18 cellular contexts compared by ENCODE assay signal in genomic region chr12:4032906-4033628, GRCh38.
DNase-seq lines count a peak whose midpoint lies in the region; ATAC-seq and TF ChIP-seq lines count a peak whose summit lies in the region.
"Had no signal": no experiment of that assay in that cellular context is flagged by ENCODE, and none has a peak within 500 bp of the region (broad histone marks: within the 10 kb centered on the region; RNA-seq: fewer than 3 reads in every experiment).

No MANE protein-coding gene starts in this region.

- no peak overlapping the region for H3K27ac Mint-ChIP-seq in CD4-positive, alpha-beta T cell
- peak overlapping the region; percentile 48 to 64 (median 55) for H3K27ac Mint-ChIP-seq in nephron
- H3K27ac Mint-ChIP-seq: activated CD4-positive, alpha-beta T cell treated with anti-CD3 and anti-CD28 coated beads for 36 hours; activated naive CD4-positive, alpha-beta T cell treated with anti-CD3 and anti-CD28 coated beads, Interleukin-2, amount 50 U/mL, for 72 hours had no signal

- intact Hi-C loops in CD4-positive, alpha-beta T cell (cut with DNase I, micrococcal nuclease), result loop anchor here in 1 of 2 experiments (5.0 kb wide), 2 partner anchors 36 to 244 kb away; no protein-coding TSS in a partner anchor

- H3K27ac ChIP-seq in CD4-positive, alpha-beta T cell (ENCODE audit: low read depth, low read length), result no peak overlapping the region
- H3K27ac ChIP-seq in RWPE1, result peak overlapping the region; percentile 90

- no peak for DNase-seq in CD4-positive, alpha-beta T cell
- DNase-seq in RWPE1 (ENCODE audit: low spot score) (peak; percentile 29), fibroblast of gingiva (ENCODE audit: low read depth) (peak; percentile 44), GM10248 (ENCODE audit: extremely low spot score) (no peak), NCI-H524 (lab: John Stamatoyannopoulos, UW) (no peak)
- DNase-seq: activated CD4-positive, alpha-beta T cell treated with anti-CD3 and anti-CD28 coated beads for 36 hours; caudate nucleus; head of caudate nucleus; kidney; MV-4-11; NCI-H2107; SHP77; stimulated activated CD4-positive, alpha-beta T cell treated with anti-CD3 and anti-CD28 coated beads, Interleukin-2, amount 100 ng/mL, for 48 hours; stimulated activated CD8-positive, alpha-beta memory T cell treated with anti-CD3 and anti-CD28 coated beads, Interleukin-4, amount 100 ng/mL, for 48 hours had no signal

- no peak for TF ChIP-seq CTCF in CD4-positive, alpha-beta T cell (IDR thresholded peaks at IDR 0.05)
- no peak for TF ChIP-seq CTCF in RWPE1 (conservative IDR thresholded peaks at IDR 0.05; ENCODE audit: low read depth)
- no peak for TF ChIP-seq CTCF in nephron (IDR thresholded peaks at IDR 0.05; ENCODE audit: unreplicated experiment in 3 of 3)
- TF ChIP-seq CTCF in GM10248 (IDR thresholded peaks at IDR 0.05; ENCODE audit: control extremely low read depth, extremely low read depth, low read depth, missing control alignments), result no peak

- CTCF ChIA-PET in CD4-positive, alpha-beta T cell (lab: Charles Lee), result interaction anchor here (1.3 kb wide), 1 partner anchor 244 kb away, joined by 4 read pairs; no protein-coding TSS in a partner anchor
- CTCF ChIA-PET in RWPE1 (lab: Yijun Ruan, JAX), result interaction anchor here (0.6 to 1.3 kb wide), 6 partner anchors 23 to 1908 kb away, joined by 3 to 6 read pairs (median 4); no protein-coding TSS in a partner anchor
- CTCF ChIA-PET in GM10248 (lab: Yijun Ruan, JAX), result interaction anchor here (1.6 to 1.9 kb wide), 2 partner anchors 147 to 244 kb away, joined by 6 read pairs; no protein-coding TSS in a partner anchor

- POLR2A ChIA-PET in CD4-positive, alpha-beta T cell (lab: Charles Lee), result interaction anchor here (0.5 kb wide), 1 partner anchor 105 kb away, joined by 3 read pairs; no protein-coding TSS in a partner anchor
- POLR2A ChIA-PET in RWPE1 (lab: Yijun Ruan, JAX; ENCODE audit: low non-redundant PET) (interaction anchor here (0.6 kb wide), 1 partner anchor 244 kb away, joined by 3 read pairs; no protein-coding TSS in a partner anchor), GM10248 (lab: Yijun Ruan, JAX) (no interaction called here)

- no peak for ATAC-seq in CD4-positive, alpha-beta T cell (ENCODE audit: poor library complexity)
- ATAC-seq in SK-N-SH treated with all-trans-retinoic acid at 6 μM for 48 hours, result no peak
- no peak for ATAC-seq in HG02852 (IDR thresholded peaks at IDR 0.05; ENCODE audit: unreplicated experiment)
- ATAC-seq: activated CD4-positive, alpha-beta T cell treated with anti-CD3 and anti-CD28 coated beads for 36 hours; activated naive CD4-positive, alpha-beta T cell treated with anti-CD3 and anti-CD28 coated beads, Interleukin-2, amount 50 U/mL, for 72 hours had no signal

- H3K9me3 ChIP-seq in CD4-positive, alpha-beta T cell (ENCODE audit: control insufficient read depth, low read length), result no peaks in the 10 kb centered on the region

- no peaks in the 10 kb centered on the region for H3K9me3 Mint-ChIP-seq in CD4-positive, alpha-beta T cell
- no peaks in the 10 kb centered on the region for H3K9me3 Mint-ChIP-seq in nephron
- H3K9me3 Mint-ChIP-seq: activated naive CD4-positive, alpha-beta T cell treated with anti-CD3 and anti-CD28 coated beads, Interleukin-2, amount 50 U/mL, for 72 hours had no signal

- H3K27me3 ChIP-seq in CD4-positive, alpha-beta T cell (ENCODE audit: control insufficient read depth, insufficient read depth, low read length), result no peaks in the 10 kb centered on the region

- H3K36me3 Mint-ChIP-seq in CD4-positive, alpha-beta T cell (ENCODE audit: low read depth), result no peaks in the 10 kb centered on the region
- H3K36me3 Mint-ChIP-seq in nephron (ENCODE audit: low read depth), result no peaks in the 10 kb centered on the region
- H3K36me3 Mint-ChIP-seq: activated naive CD4-positive, alpha-beta T cell treated with anti-CD3 and anti-CD28 coated beads, Interleukin-2, amount 50 U/mL, for 72 hours had no signal

- H3K27me3 Mint-ChIP-seq in CD4-positive, alpha-beta T cell, result no peaks in the 10 kb centered on the region
- peaks cover 15% of the 10 kb centered on the region for H3K27me3 Mint-ChIP-seq in nephron (ENCODE audit: low read depth)
- H3K27me3 Mint-ChIP-seq: activated CD4-positive, alpha-beta T cell treated with anti-CD3 and anti-CD28 coated beads for 36 hours had no signal

- peak overlapping the region; percentile 50 for H3K4me3 Mint-ChIP-seq in CD4-positive, alpha-beta T cell
- H3K4me3 Mint-ChIP-seq in nephron, result peak overlapping the region in 1 of 3 experiments; percentile 32

- H3K4me1 Mint-ChIP-seq in CD4-positive, alpha-beta T cell (ENCODE audit: low read depth), result peaks cover 32% of the 10 kb centered on the region
- peaks cover 66% of the 10 kb centered on the region for H3K4me1 Mint-ChIP-seq in nephron

TF ChIP-seq in SK-N-SH treated with all-trans-retinoic acid at 6 μM for 48 hours, 23 proteins besides CTCF, POLR2A, EP300 and RAD21 (continues in another document):
- TF ChIP-seq ZNF565 (CRISPR knock-in tag; conservative IDR thresholded peaks at IDR 0.05; ENCODE audit: low read depth) (no peak), TSHZ2 (CRISPR knock-in tag; IDR thresholded peaks at IDR 0.05) (no peak), BACH2 (CRISPR knock-in tag; IDR thresholded peaks at IDR 0.05; ENCODE audit: borderline replicate concordance) (no peak), ESRRG (CRISPR knock-in tag; IDR thresholded peaks at IDR 0.05) (no peak), TOX (CRISPR knock-in tag; IDR thresholded peaks at IDR 0.05; ENCODE audit: borderline replicate concordance) (no peak), RARB (CRISPR knock-in tag; IDR thresholded peaks at IDR 0.05) (no peak), CSDC2 (CRISPR knock-in tag; IDR thresholded peaks at IDR 0.05) (no peak), TCF4 (CRISPR knock-in tag; IDR thresholded peaks at IDR 0.05; ENCODE audit: borderline replicate concordance) (no peak), PATZ1 (CRISPR knock-in tag; IDR thresholded peaks at IDR 0.05; ENCODE audit: borderline replicate concordance) (no peak)
- TF ChIP-seq, protein P1, sequence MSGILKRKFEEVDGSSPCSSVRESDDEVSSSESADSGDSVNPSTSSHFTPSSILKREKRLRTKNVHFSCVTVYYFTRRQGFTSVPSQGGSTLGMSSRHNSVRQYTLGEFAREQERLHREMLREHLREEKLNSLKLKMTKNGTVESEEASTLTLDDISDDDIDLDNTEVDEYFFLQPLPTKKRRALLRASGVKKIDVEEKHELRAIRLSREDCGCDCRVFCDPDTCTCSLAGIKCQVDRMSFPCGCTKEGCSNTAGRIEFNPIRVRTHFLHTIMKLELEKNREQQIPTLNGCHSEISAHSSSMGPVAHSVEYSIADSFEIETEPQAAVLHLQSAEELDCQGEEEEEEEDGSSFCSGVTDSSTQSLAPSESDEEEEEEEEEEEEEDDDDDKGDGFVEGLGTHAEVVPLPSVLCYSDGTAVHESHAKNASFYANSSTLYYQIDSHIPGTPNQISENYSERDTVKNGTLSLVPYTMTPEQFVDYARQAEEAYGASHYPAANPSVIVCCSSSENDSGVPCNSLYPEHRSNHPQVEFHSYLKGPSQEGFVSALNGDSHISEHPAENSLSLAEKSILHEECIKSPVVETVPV (CRISPR knock-in tag; IDR thresholded peaks at IDR 0.05), result no peak
- TF ChIP-seq, protein P2, sequence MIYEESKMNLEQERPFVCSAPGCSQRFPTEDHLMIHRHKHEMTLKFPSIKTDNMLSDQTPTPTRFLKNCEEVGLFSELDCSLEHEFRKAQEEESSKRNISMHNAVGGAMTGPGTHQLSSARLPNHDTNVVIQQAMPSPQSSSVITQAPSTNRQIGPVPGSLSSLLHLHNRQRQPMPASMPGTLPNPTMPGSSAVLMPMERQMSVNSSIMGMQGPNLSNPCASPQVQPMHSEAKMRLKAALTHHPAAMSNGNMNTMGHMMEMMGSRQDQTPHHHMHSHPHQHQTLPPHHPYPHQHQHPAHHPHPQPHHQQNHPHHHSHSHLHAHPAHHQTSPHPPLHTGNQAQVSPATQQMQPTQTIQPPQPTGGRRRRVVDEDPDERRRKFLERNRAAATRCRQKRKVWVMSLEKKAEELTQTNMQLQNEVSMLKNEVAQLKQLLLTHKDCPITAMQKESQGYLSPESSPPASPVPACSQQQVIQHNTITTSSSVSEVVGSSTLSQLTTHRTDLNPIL (CRISPR knock-in tag; IDR thresholded peaks at IDR 0.05; ENCODE audit: low read depth), result no peak

Comparison
In these comparisons a context has a peak if more than half of its experiments do, and no peak if none do; other contexts are left out.
1. DNase-seq: peak in RWPE1 (single experiment) and fibroblast of gingiva (single experiment); none in CD4-positive, alpha-beta T cell (0 of 10), GM10248 (single experiment) and NCI-H524 (0 of 2).